In genomic region chr9:35920004-35920658, GRCh38 we compare ENCODE assay signal across 14 cellular contexts. TPM values are rescaled to one million over a fixed set of nuclear protein-coding genes. Genes with fewer than 3 reads are reported as not detected.
A peak's percentile ranks its signal among the peaks of the same experiment; 100 is the strongest.
DNase-seq lines count a peak whose midpoint lies in the region; ATAC-seq, FAIRE-seq and TF ChIP-seq lines count a peak whose summit lies in the region.
"Had no signal": no experiment of that assay in that cellular context is flagged by ENCODE, and none has a peak within 500 bp of the region (broad histone marks: within the 10 kb centered on the region; RNA-seq: fewer than 3 reads in every experiment).

No MANE protein-coding gene starts in this region.

- no peak for TF ChIP-seq CTCF in VCaP (conservative IDR thresholded peaks at IDR 0.05)
- no peak for TF ChIP-seq CTCF in kidney (IDR thresholded peaks at IDR 0.05; ENCODE audit: borderline replicate concordance, extremely low read depth, insufficient read depth)

- H3K27ac ChIP-seq in VCaP (peak overlapping the region; percentile 66), kidney (ENCODE audit: low read depth in 2 of 2, low read length in 2 of 2) (peak overlapping the region; percentile 59 to 61), mesendoderm (ENCODE audit: low read depth, low read length) (no peak overlapping the region)

- FAIRE-seq in kidney (lab: Jason Lieb, UNC): no peak
- FAIRE-seq: D721Med had no signal

- no CpG with 5 or more reads among the region's 6 CpGs for WGBS in mesendoderm (ENCODE audit: extremely low coverage, insufficient coverage, low lambda C conversion rate)

- H3K9ac ChIP-seq in kidney (ENCODE audit: low read length in 2 of 2): peak overlapping the region in 1 of 2 donors; percentile 22
- H3K9ac ChIP-seq in mesendoderm (ENCODE audit: low read length): no peak overlapping the region

- ATAC-seq in stimulated activated memory B cell treated with anti-CD40 and anti-IgM and Interleukin-4, amounts not matched to agents 10 μg/mL and 1 μg/mL and 100 μg/mL, for 72 hours: peak; percentile 55
- no peak for ATAC-seq in GM18909 (IDR thresholded peaks at IDR 0.05; ENCODE audit: poor library complexity, unreplicated experiment)
- ATAC-seq: activated CD8-positive, alpha-beta T cell treated with anti-CD3 and anti-CD28 coated beads for 36 hours had no signal

- H3K79me2 ChIP-seq in mesendoderm (ENCODE audit: control insufficient read depth, insufficient read depth, low read length): no peaks in the 10 kb centered on the region

- no peaks in the 10 kb centered on the region for H3K79me1 ChIP-seq in mesendoderm (ENCODE audit: low read length)

- no peak overlapping the region for H2BK15ac ChIP-seq in mesendoderm (replicated peaks; ENCODE audit: low read depth)

- H3K56ac ChIP-seq in mesendoderm (ENCODE audit: low read length): no peak overlapping the region

- H3K4ac ChIP-seq in mesendoderm (ENCODE audit: low read depth, low read length): no peak overlapping the region

- no peaks in the 10 kb centered on the region for H3K36me3 Mint-ChIP-seq in stimulated activated memory B cell treated with anti-CD40 and anti-IgM and Interleukin-4, amounts not matched to agents 10 μg/mL and 1 μg/mL and 100 μg/mL, for 72 hours
- H3K36me3 Mint-ChIP-seq: activated naive CD4-positive, alpha-beta T cell treated with anti-CD3 and anti-CD28 coated beads, Interleukin-2, amount 10 ng/mL, durations not matched to agents 7 days and 5 days had no signal

- intact Hi-C loops in kidney (cut with DNase I): no loop called here

- H3K9me3 ChIP-seq in kidney (ENCODE audit: control insufficient read depth in 1 of 2, low read length in 2 of 2): no peaks in the 10 kb centered on the region

- H3K4me3 ChIP-seq in kidney (ENCODE audit: low read length in 2 of 2): no peak overlapping the region
- no peak overlapping the region for H3K4me3 ChIP-seq in mesendoderm (ENCODE audit: low read length)

- no peak overlapping the region for H2BK5ac ChIP-seq in mesendoderm (ENCODE audit: low read length)

- no peaks in the 10 kb centered on the region for H3K27me3 ChIP-seq in mesendoderm (ENCODE audit: insufficient read depth, low read length, poor library complexity)

- H3K4me2 ChIP-seq in mesendoderm (ENCODE audit: low read length): no peak overlapping the region

- no peak overlapping the region for H4K8ac ChIP-seq in mesendoderm (ENCODE audit: low read depth, low read length)

- H3K4me1 ChIP-seq in kidney (ENCODE audit: control insufficient read depth in 1 of 2, insufficient read depth in 1 of 2, low read depth in 1 of 2, low read length in 2 of 2): peaks cover 32 to 43% of the 10 kb centered on the region in 2 donors
- no peaks in the 10 kb centered on the region for H3K4me1 ChIP-seq in mesendoderm (ENCODE audit: control insufficient read depth, low read depth, low read length)

- no peak overlapping the region for H3K4me3 Mint-ChIP-seq in stimulated activated memory B cell treated with anti-CD40 and anti-IgM and Interleukin-4, amounts not matched to agents 10 μg/mL and 1 μg/mL and 100 μg/mL, for 72 hours
- H3K4me3 Mint-ChIP-seq: activated CD8-positive, alpha-beta T cell treated with anti-CD3 and anti-CD28 coated beads for 36 hours; activated naive CD4-positive, alpha-beta T cell treated with anti-CD3 and anti-CD28 coated beads, Interleukin-2, amount 10 ng/mL, durations not matched to agents 7 days and 5 days; T-helper 1 cell treated with Interleukin-12 subunit alpha and Interleukin-12 subunit beta and Interleukin-4 antibody, amounts not matched to agents 30 μg/mL and 1 μg/mL, for 36 hours had no signal

- H3K4me1 Mint-ChIP-seq in stimulated activated memory B cell treated with anti-CD40 and anti-IgM and Interleukin-4, amounts not matched to agents 10 μg/mL and 1 μg/mL and 100 μg/mL, for 72 hours: peaks cover 9% of the 10 kb centered on the region
- H3K4me1 Mint-ChIP-seq: activated naive CD4-positive, alpha-beta T cell treated with anti-CD3 and anti-CD28 coated beads, Interleukin-2, amount 10 ng/mL, durations not matched to agents 7 days and 5 days had no signal

- no peak overlapping the region for H4K5ac ChIP-seq in mesendoderm (ENCODE audit: low read length)

- peak overlapping the region; percentile 27 for H3K27ac Mint-ChIP-seq in stimulated activated memory B cell treated with anti-CD40 and anti-IgM and Interleukin-4, amounts not matched to agents 10 μg/mL and 1 μg/mL and 100 μg/mL, for 72 hours
- H3K27ac Mint-ChIP-seq: activated CD8-positive, alpha-beta T cell treated with anti-CD3 and anti-CD28 coated beads for 36 hours; activated naive CD4-positive, alpha-beta T cell treated with anti-CD3 and anti-CD28 coated beads, Interleukin-2, amount 10 ng/mL, durations not matched to agents 7 days and 5 days; T-helper 1 cell treated with Interleukin-12 subunit alpha and Interleukin-12 subunit beta and Interleukin-4 antibody, amounts not matched to agents 30 μg/mL and 1 μg/mL, for 36 hours had no signal

- no peak overlapping the region for H2AK5ac ChIP-seq in mesendoderm (ENCODE audit: low read length)

- no peaks in the 10 kb centered on the region for H3K36me3 ChIP-seq in kidney (ENCODE audit: control insufficient read depth in 1 of 2, insufficient read depth in 2 of 2, low read length in 2 of 2)
- no peaks in the 10 kb centered on the region for H3K36me3 ChIP-seq in mesendoderm (ENCODE audit: control insufficient read depth, insufficient read depth, low read length)

- no peaks in the 10 kb centered on the region for H3K9me3 Mint-ChIP-seq in stimulated activated memory B cell treated with anti-CD40 and anti-IgM and Interleukin-4, amounts not matched to agents 10 μg/mL and 1 μg/mL and 100 μg/mL, for 72 hours
- H3K9me3 Mint-ChIP-seq: activated CD8-positive, alpha-beta T cell treated with anti-CD3 and anti-CD28 coated beads for 36 hours; activated naive CD4-positive, alpha-beta T cell treated with anti-CD3 and anti-CD28 coated beads, Interleukin-2, amount 10 ng/mL, durations not matched to agents 7 days and 5 days; T-helper 1 cell treated with Interleukin-12 subunit alpha and Interleukin-12 subunit beta and Interleukin-4 antibody, amounts not matched to agents 30 μg/mL and 1 μg/mL, for 36 hours had no signal

- DNase-seq in KG1 (lab: John Stamatoyannopoulos, UW) (peak; percentile 29), kidney (no peak), NCI-H446 treated with DMSO at 0.1 percent for 48 hours (lab: John Stamatoyannopoulos, UW) (no peak), inferior parietal cortex (ENCODE audit: extremely low spot score) (no peak), mesendoderm (no peak)
- DNase-seq: activated CD8-positive, alpha-beta T cell treated with anti-CD3 and anti-CD28 coated beads for 36 hours; activated naive CD4-positive, alpha-beta T cell treated with anti-CD3 and anti-CD28 coated beads, Interleukin-2, amount 10 ng/mL, durations not matched to agents 7 days and 5 days; head of caudate nucleus had no signal

- no peak overlapping the region for H3K23ac ChIP-seq in mesendoderm (ENCODE audit: low read length)

- peaks cover 2% of the 10 kb centered on the region for H3K27me3 Mint-ChIP-seq in stimulated activated memory B cell treated with anti-CD40 and anti-IgM and Interleukin-4, amounts not matched to agents 10 μg/mL and 1 μg/mL and 100 μg/mL, for 72 hours
- H3K27me3 Mint-ChIP-seq: activated CD8-positive, alpha-beta T cell treated with anti-CD3 and anti-CD28 coated beads for 36 hours had no signal

- no peak overlapping the region for H3K18ac ChIP-seq in mesendoderm (ENCODE audit: low read length)

- no peak overlapping the region for H2BK120ac ChIP-seq in mesendoderm (ENCODE audit: low read depth, low read length)

RNA-seq across cellular contexts. Expression of gene SPAAR, which starts 10.8 kb away (rescaled TPM):
- total RNA-seq in kidney: 5.3 TPM
- 3.2 TPM for polyA plus RNA-seq in kidney (ENCODE audit: insufficient read depth, low read depth, low replicate concordance)
- 0.60 TPM for polyA plus RNA-seq in mesendoderm (2013, experiment 1 of 2)
- 0.73 TPM for polyA plus RNA-seq in mesendoderm (2013, experiment 2 of 2)
- total RNA-seq: activated CD8-positive, alpha-beta T cell treated with anti-CD3 and anti-CD28 coated beads for 36 hours had no signal

RNA-seq across cellular contexts. Expression of gene HRCT1, which starts 14.1 kb away (rescaled TPM):
- 51.2 TPM for total RNA-seq in kidney
- 13.3 TPM for polyA plus RNA-seq in kidney (ENCODE audit: insufficient read depth, low read depth, low replicate concordance)
- not detected for polyA plus RNA-seq in mesendoderm (2013, experiment 1 of 2)
- not detected for polyA plus RNA-seq in mesendoderm (2013, experiment 2 of 2)
- total RNA-seq: activated CD8-positive, alpha-beta T cell treated with anti-CD3 and anti-CD28 coated beads for 36 hours had no signal

RNA-seq across cellular contexts. Expression of gene OR2S2, which starts 37.8 kb away (rescaled TPM):
- not detected for total RNA-seq in kidney
- not detected for polyA plus RNA-seq in kidney (ENCODE audit: insufficient read depth, low read depth, low replicate concordance)
- not detected for polyA plus RNA-seq in mesendoderm (2013, experiment 1 of 2)
- not detected for polyA plus RNA-seq in mesendoderm (2013, experiment 2 of 2)
- total RNA-seq: activated CD8-positive, alpha-beta T cell treated with anti-CD3 and anti-CD28 coated beads for 36 hours; mucosa of gallbladder had no signal

RNA-seq across cellular contexts. Expression of gene OR13J1, which starts 49.9 kb away (rescaled TPM):
- not detected for total RNA-seq in kidney
- not detected for polyA plus RNA-seq in kidney (ENCODE audit: insufficient read depth, low read depth, low replicate concordance)
- not detected for polyA plus RNA-seq in mesendoderm (2013, experiment 1 of 2)
- not detected for polyA plus RNA-seq in mesendoderm (2013, experiment 2 of 2)
- total RNA-seq: activated CD8-positive, alpha-beta T cell treated with anti-CD3 and anti-CD28 coated beads for 36 hours; mucosa of gallbladder had no signal
